15 cellular contexts compared by ENCODE assay signal in the genomic region with DNA sequence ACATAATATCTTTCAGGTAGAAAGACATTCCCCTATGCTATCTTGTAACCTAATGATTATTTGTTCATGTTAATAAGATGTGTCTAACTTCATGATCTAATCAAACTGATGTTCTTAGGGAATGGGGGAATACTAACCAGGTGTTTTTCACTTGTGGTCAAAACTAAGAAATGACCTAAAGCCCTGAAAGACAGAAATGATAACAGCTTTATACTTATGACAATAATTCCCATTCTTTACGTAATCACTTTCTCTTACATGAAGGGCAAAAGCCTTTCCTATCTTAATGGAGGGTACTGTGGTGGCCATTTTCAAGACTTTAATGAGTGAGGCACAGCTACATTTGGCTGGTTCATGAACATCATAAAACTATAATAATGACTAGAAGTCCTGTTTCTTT. TPM values are rescaled to one million over a fixed set of nuclear protein-coding genes. Genes with fewer than 3 reads are reported as not detected.
DNase-seq lines count a peak whose midpoint lies in the region; ATAC-seq and TF ChIP-seq lines count a peak whose summit lies in the region.
"Had no signal": no experiment of that assay in that cellular context is flagged by ENCODE, and none has a peak within 500 bp of the region (broad histone marks: within the 10 kb centered on the region; RNA-seq: fewer than 3 reads in every experiment).

No MANE protein-coding gene starts in this region.

- H3K27me3 ChIP-seq in MM.1S (replicated peaks; ENCODE audit: insufficient read depth, low read length) (peaks cover 5% of the 10 kb centered on the region; the same call in 1 of the 2 replicates), upper lobe of right lung (peaks cover 2% of the 10 kb centered on the region)
- H3K27me3 ChIP-seq: BLaER1 had no signal

- no peak overlapping the region for H2AFZ ChIP-seq in MM.1S (ENCODE audit: low read length)
- H2AFZ ChIP-seq: GM23338 had no signal

- H3K27ac Mint-ChIP-seq in type B pancreatic cell, result peak overlapping the region; percentile 46
- H3K27ac Mint-ChIP-seq: CD8-positive, alpha-beta memory T cell; GM23338 had no signal

- H3K36me3 ChIP-seq in MM.1S (replicated peaks; ENCODE audit: insufficient read depth, low read length), result no peaks in the 10 kb centered on the region
- H3K36me3 ChIP-seq in upper lobe of right lung, result no peaks in the 10 kb centered on the region
- H3K36me3 ChIP-seq: BLaER1 had no signal

- peaks cover 5% of the 10 kb centered on the region for H3K27me3 Mint-ChIP-seq in type B pancreatic cell

- H4K20me1 ChIP-seq in MM.1S (ENCODE audit: insufficient read depth, low read length), result no peaks in the 10 kb centered on the region
- H4K20me1 ChIP-seq: BLaER1 had no signal

- H3K4me3 Mint-ChIP-seq in type B pancreatic cell, result no peak overlapping the region
- H3K4me3 Mint-ChIP-seq: CD8-positive, alpha-beta memory T cell; GM23338 had no signal

- peaks cover 29% of the 10 kb centered on the region for H3K4me1 Mint-ChIP-seq in type B pancreatic cell (ENCODE audit: unreplicated experiment)
- H3K4me1 Mint-ChIP-seq: CD8-positive, alpha-beta memory T cell had no signal

- no peaks in the 10 kb centered on the region for H3K9me3 ChIP-seq in MM.1S (replicated peaks; ENCODE audit: insufficient read depth, low read length)
- no peaks in the 10 kb centered on the region for H3K9me3 ChIP-seq in upper lobe of right lung
- H3K9me3 ChIP-seq: BLaER1 had no signal

- H3K4me3 ChIP-seq in MM.1S (ENCODE audit: low read length) (no peak overlapping the region), fibroblast of the aortic adventitia (ENCODE audit: low read depth, low read length) (no peak overlapping the region), upper lobe of right lung (no peak overlapping the region)
- H3K4me3 ChIP-seq: BLaER1, GM23338 had no signal

- no peaks in the 10 kb centered on the region for H3K79me2 ChIP-seq in MM.1S (ENCODE audit: low read length)

- H3F3A ChIP-seq in MM.1S (ENCODE audit: insufficient read depth, low read length), result peaks cover 3% of the 10 kb centered on the region; the same call in 1 of the 2 replicates

- peak; percentile 29 for DNase-seq in NCI-H526 treated with DMSO at 0.1 percent for 48 hours (lab: John Stamatoyannopoulos, UW)
- no peak for DNase-seq in NCI-H526 (lab: John Stamatoyannopoulos, UW)
- DNase-seq in MM.1S, result no peak
- peak; percentile 15 for DNase-seq in fibroblast of the aortic adventitia (ENCODE audit: low read depth)
- DNase-seq in type B pancreatic cell (ENCODE audit: extremely low spot score, unreplicated experiment), result no peak
- no peak for DNase-seq in upper lobe of right lung
- DNase-seq: CD8-positive, alpha-beta memory T cell; NCI-H1105; T-helper 1 cell had no signal

- H3K9me3 Mint-ChIP-seq in type B pancreatic cell, result no peaks in the 10 kb centered on the region
- H3K9me3 Mint-ChIP-seq: CD8-positive, alpha-beta memory T cell; GM23338 had no signal

- peak overlapping the region; percentile 37; the same call in 1 of the 2 replicates for H3K4me2 ChIP-seq in MM.1S (ENCODE audit: low read depth, low read length)
- H3K4me2 ChIP-seq: BLaER1, GM23338 had no signal

- ATAC-seq in GM18861 (IDR thresholded peaks at IDR 0.05; ENCODE audit: unreplicated experiment) (no peak), upper lobe of right lung (no peak), GM21786 (IDR thresholded peaks at IDR 0.05; ENCODE audit: unreplicated experiment) (no peak)

- H3K4me1 ChIP-seq in MM.1S (ENCODE audit: low read length) (peaks cover 14% of the 10 kb centered on the region), upper lobe of right lung (no peaks in the 10 kb centered on the region)

- intact Hi-C loops in upper lobe of right lung (cut with DNase I), result loop anchor here (10.0 kb wide), 1 partner anchor 249 kb away; no protein-coding TSS in a partner anchor

- H3K9me2 ChIP-seq in MM.1S (replicated peaks; ENCODE audit: insufficient read depth, low read length), result no peaks in the 10 kb centered on the region

- TF ChIP-seq CTCF in MM.1S (IDR thresholded peaks at IDR 0.05; ENCODE audit: low read length) (no peak), fibroblast of the aortic adventitia (IDR thresholded peaks at IDR 0.05; ENCODE audit: insufficient read depth, low read length) (no peak), type B pancreatic cell (conservative IDR thresholded peaks at IDR 0.05) (no peak), upper lobe of right lung (IDR thresholded peaks at IDR 0.05) (no peak)

- H3K36me3 Mint-ChIP-seq in type B pancreatic cell, result no peaks in the 10 kb centered on the region
- H3K36me3 Mint-ChIP-seq: CD8-positive, alpha-beta memory T cell had no signal

- H3K27ac ChIP-seq in MM.1S (ENCODE audit: low read length) (no peak overlapping the region), upper lobe of right lung (no peak overlapping the region)
- H3K27ac ChIP-seq: 22Rv1, BLaER1, RWPE1 had no signal

- no peak overlapping the region for H3K9ac ChIP-seq in MM.1S (ENCODE audit: low read length)
- H3K9ac ChIP-seq: BLaER1 had no signal

RNA-seq across cellular contexts. Expression of gene MEIS2, which starts 33.9 kb away (rescaled TPM):
- total RNA-seq in fibroblast of the aortic adventitia (ENCODE audit: low replicate concordance), result 43.7 and 84.0 TPM in 2 replicates
- 152 and 211 TPM in 2 replicates for total RNA-seq in type B pancreatic cell (ENCODE audit: low replicate concordance)
- 26.7 TPM for total RNA-seq in upper lobe of right lung
- total RNA-seq: CD8-positive, alpha-beta memory T cell; GM23338 had no signal

Comparison
In these comparisons a context has a peak if more than half of its experiments do, and no peak if none do; other contexts are left out.
1. DNase-seq: peak in NCI-H526 treated with DMSO at 0.1 percent for 48 hours (single experiment) and fibroblast of the aortic adventitia (single experiment); none in NCI-H526 (0 of 2), MM.1S (single experiment), type B pancreatic cell (single experiment) and upper lobe of right lung (single experiment).